ENCODE assay signal across 28 cellular contexts in genomic region chr9:134870746-134871667, GRCh38. TPM values are rescaled to one million over a fixed set of nuclear protein-coding genes. Genes with fewer than 3 reads are reported as not detected.
A peak's percentile ranks its signal among the peaks of the same experiment; 100 is the strongest.
DNase-seq lines count a peak whose midpoint lies in the region; ATAC-seq and TF ChIP-seq lines count a peak whose summit lies in the region.
"Had no signal": no experiment of that assay in that cellular context is flagged by ENCODE, and none has a peak within 500 bp of the region (broad histone marks: within the 10 kb centered on the region; RNA-seq: fewer than 3 reads in every experiment).

No MANE protein-coding gene starts in this region.

- no peak for TF ChIP-seq CTCF in AG04450 (IDR thresholded peaks at IDR 0.05; ENCODE audit: low read depth, low read length)
- no peak for TF ChIP-seq CTCF in gastroesophageal sphincter (IDR thresholded peaks at IDR 0.05)
- no peak for TF ChIP-seq CTCF in nephron progenitor cell (IDR thresholded peaks at IDR 0.05)
- no peak for TF ChIP-seq CTCF in vagina (IDR thresholded peaks at IDR 0.05)
- no peak for TF ChIP-seq CTCF in progenitor cell of endocrine pancreas (IDR thresholded peaks at IDR 0.05; ENCODE audit: unreplicated experiment)

- H3K36me3 Mint-ChIP-seq in nephron progenitor cell (ENCODE audit: low read depth) (no peaks in the 10 kb centered on the region), progenitor cell of endocrine pancreas (ENCODE audit: insufficient read depth) (no peaks in the 10 kb centered on the region)
- H3K36me3 Mint-ChIP-seq: activated naive CD4-positive, alpha-beta T cell treated with anti-CD3 and anti-CD28 coated beads, Interleukin-2, amount 10 ng/mL, durations not matched to agents 7 days and 5 days; brain had no signal

- TF ChIP-seq POLR2A in gastroesophageal sphincter (IDR thresholded peaks at IDR 0.05) (no peak), vagina (IDR thresholded peaks at IDR 0.05) (no peak)

- intact Hi-C loops in vagina (cut with DNase I), result no loop called here

- H3K9me3 Mint-ChIP-seq in nephron progenitor cell (peaks cover 16% of the 10 kb centered on the region), progenitor cell of endocrine pancreas (ENCODE audit: low read depth) (no peaks in the 10 kb centered on the region)
- H3K9me3 Mint-ChIP-seq: activated naive CD4-positive, alpha-beta T cell treated with anti-CD3 and anti-CD28 coated beads, Interleukin-2, amount 10 ng/mL, durations not matched to agents 7 days and 5 days; activated T-helper 1 cell treated with anti-CD3 and anti-CD28 coated beads, Interleukin-12 subunit alpha, Interleukin-12 subunit beta, Interleukin-2, Interleukin-4 antibody, amounts not matched to agents 30 ng/mL and 10 ng/mL and 1 ng/mL, durations not matched to agents 14 hours and 24 hours and 36 hours; HFFc6; stimulated activated naive CD8-positive, alpha-beta T cell treated with anti-CD3 and anti-CD28 coated beads, Interleukin-15, amount 100 ng/mL, for 72 hours had no signal

- no peak for TF ChIP-seq EP300 in gastroesophageal sphincter (IDR thresholded peaks at IDR 0.05)

- no peak for ATAC-seq in gastroesophageal sphincter
- ATAC-seq in GM19467 (IDR thresholded peaks at IDR 0.05; ENCODE audit: unreplicated experiment), result no peak
- ATAC-seq: A549; stimulated activated naive CD8-positive, alpha-beta T cell treated with anti-CD3 and anti-CD28 coated beads, Interleukin-15, amount 100 ng/mL, for 72 hours had no signal

- H3K4me1 ChIP-seq in gastroesophageal sphincter, result no peaks in the 10 kb centered on the region
- H3K4me1 ChIP-seq in vagina, result peaks cover 6% of the 10 kb centered on the region
- H3K4me1 ChIP-seq: A549, Caco-2, thyroid gland had no signal

- H3K4me3 Mint-ChIP-seq in nephron progenitor cell, result no peak overlapping the region
- no peak overlapping the region for H3K4me3 Mint-ChIP-seq in progenitor cell of endocrine pancreas (ENCODE audit: low read depth)
- H3K4me3 Mint-ChIP-seq: activated naive CD4-positive, alpha-beta T cell treated with anti-CD3 and anti-CD28 coated beads, Interleukin-2, amount 10 ng/mL, durations not matched to agents 7 days and 5 days; activated T-helper 1 cell treated with anti-CD3 and anti-CD28 coated beads, Interleukin-12 subunit alpha, Interleukin-12 subunit beta, Interleukin-2, Interleukin-4 antibody, amounts not matched to agents 30 ng/mL and 10 ng/mL and 1 ng/mL, durations not matched to agents 14 hours and 24 hours and 36 hours; brain; HFFc6; stimulated activated naive CD8-positive, alpha-beta T cell treated with anti-CD3 and anti-CD28 coated beads, Interleukin-15, amount 100 ng/mL, for 72 hours had no signal

- CTCF ChIA-PET in AG04450 (lab: Charles Lee), result no interaction called here

- no peak overlapping the region for H3K4me3 ChIP-seq in AG04450 (ENCODE audit: low read depth, low read length)
- H3K4me3 ChIP-seq in H7 (ENCODE audit: insufficient read depth, low read depth, low read length), result no peak overlapping the region
- no peak overlapping the region for H3K4me3 ChIP-seq in gastroesophageal sphincter
- H3K4me3 ChIP-seq in vagina, result no peak overlapping the region
- H3K4me3 ChIP-seq: A549, skin epidermis, thyroid gland had no signal

- H3K27ac Mint-ChIP-seq in nephron progenitor cell (peak overlapping the region; percentile 75), progenitor cell of endocrine pancreas (no peak overlapping the region)
- H3K27ac Mint-ChIP-seq: activated naive CD4-positive, alpha-beta T cell treated with anti-CD3 and anti-CD28 coated beads, Interleukin-2, amount 10 ng/mL, durations not matched to agents 7 days and 5 days; activated T-helper 1 cell treated with anti-CD3 and anti-CD28 coated beads, Interleukin-12 subunit alpha, Interleukin-12 subunit beta, Interleukin-2, Interleukin-4 antibody, amounts not matched to agents 30 ng/mL and 10 ng/mL and 1 ng/mL, durations not matched to agents 14 hours and 24 hours and 36 hours; brain; HFFc6; stimulated activated naive CD8-positive, alpha-beta T cell treated with anti-CD3 and anti-CD28 coated beads, Interleukin-15, amount 100 ng/mL, for 72 hours had no signal

- peaks cover 20% of the 10 kb centered on the region for H3K27me3 ChIP-seq in AG04450 (ENCODE audit: control insufficient read depth, insufficient read depth, low read length)
- H3K27me3 ChIP-seq in H7 (ENCODE audit: control insufficient read depth, insufficient read depth, low read length), result no peaks in the 10 kb centered on the region
- H3K27me3 ChIP-seq in gastroesophageal sphincter, result peaks cover 41% of the 10 kb centered on the region
- no peaks in the 10 kb centered on the region for H3K27me3 ChIP-seq in vagina
- H3K27me3 ChIP-seq: thyroid gland had no signal

- peaks cover 11% of the 10 kb centered on the region for H3K4me1 Mint-ChIP-seq in nephron progenitor cell
- no peaks in the 10 kb centered on the region for H3K4me1 Mint-ChIP-seq in progenitor cell of endocrine pancreas (ENCODE audit: low read depth)
- H3K4me1 Mint-ChIP-seq: activated naive CD4-positive, alpha-beta T cell treated with anti-CD3 and anti-CD28 coated beads, Interleukin-2, amount 10 ng/mL, durations not matched to agents 7 days and 5 days; brain; stimulated activated naive CD8-positive, alpha-beta T cell treated with anti-CD3 and anti-CD28 coated beads, Interleukin-15, amount 100 ng/mL, for 72 hours had no signal

- 68 to 80% methylated on average over 3 to 10 of the region's 30 CpGs for WGBS in gastroesophageal sphincter (ENCODE audit: low coverage in 1 of 2), 2 donors

- H3K36me3 ChIP-seq in H7 (replicated peaks; ENCODE audit: control insufficient read depth, insufficient read depth, low read length) (no peaks in the 10 kb centered on the region), gastroesophageal sphincter (no peaks in the 10 kb centered on the region), vagina (no peaks in the 10 kb centered on the region)
- H3K36me3 ChIP-seq: thyroid gland had no signal

- H3K27ac ChIP-seq in AG04450 (ENCODE audit: low read depth, low read length) (peak overlapping the region; percentile 39), gastroesophageal sphincter (peak overlapping the region in 3 of 4 donors; percentile 40 to 43 (median 43)), vagina (no peak overlapping the region)
- H3K27ac ChIP-seq: A549, skin epidermis, thyroid gland had no signal

- POLR2A ChIA-PET in AG04450 (lab: Yijun Ruan, JAX), result interaction anchor here (0.8 to 1.6 kb wide), 6 partner anchors 13 to 71 kb away, joined by 3 to 9 read pairs (median 4); no protein-coding TSS in a partner anchor

- H3K9me3 ChIP-seq in AG04450 (ENCODE audit: control insufficient read depth, insufficient read depth, low read length) (peaks cover 3% of the 10 kb centered on the region; the same call in 1 of the 2 replicates), gastroesophageal sphincter (no peaks in the 10 kb centered on the region), vagina (no peaks in the 10 kb centered on the region)
- H3K9me3 ChIP-seq: A549, Caco-2, thyroid gland had no signal

- DNase-seq in AG04450 (ENCODE audit: low read depth, low spot score) (no peak), H7 (peak; percentile 35), nephron progenitor cell (no peak), vagina (ENCODE audit: extremely low spot score in 2 of 2) (no peak), progenitor cell of endocrine pancreas (ENCODE audit: low spot score, unreplicated experiment) (no peak), RKO (ENCODE audit: low spot score) (no peak)
- DNase-seq: activated CD4-positive, alpha-beta T cell treated with anti-CD3 and anti-CD28 coated beads, Interleukin-2, amount 50 U/mL, for 4 hours; activated CD4-positive, CD25-positive, alpha-beta regulatory T cell; activated naive CD4-positive, alpha-beta T cell treated with anti-CD3 and anti-CD28 coated beads, Interleukin-2, amount 10 ng/mL, durations not matched to agents 7 days and 5 days; C1 segment of cervical spinal cord; Caco-2; DMS79; HFFc6; NCI-H146; nucleus accumbens; stimulated activated naive CD8-positive, alpha-beta T cell treated with anti-CD3 and anti-CD28 coated beads, Interleukin-15, amount 100 ng/mL, for 72 hours; thyroid gland had no signal

- peaks cover 21% of the 10 kb centered on the region for H3K27me3 Mint-ChIP-seq in nephron progenitor cell (ENCODE audit: low read depth, poor library complexity)
- H3K27me3 Mint-ChIP-seq in progenitor cell of endocrine pancreas, result peaks cover 6% of the 10 kb centered on the region
- H3K27me3 Mint-ChIP-seq: activated naive CD4-positive, alpha-beta T cell treated with anti-CD3 and anti-CD28 coated beads, Interleukin-2, amount 10 ng/mL, durations not matched to agents 7 days and 5 days; stimulated activated naive CD8-positive, alpha-beta T cell treated with anti-CD3 and anti-CD28 coated beads, Interleukin-15, amount 100 ng/mL, for 72 hours had no signal

RNA-seq across cellular contexts. Expression of gene FCN2, which starts 9.6 kb away (rescaled TPM):
- polyA plus RNA-seq in AG04450 (2011; rRNA removed), result not detected in 2 replicates
- not detected in 2 replicates for polyA minus RNA-seq in AG04450 (2011; rRNA and poly(A)+ RNA removed)
- not detected in 2 replicates for total RNA-seq in H7 (2014; rRNA removed; shearing (Covaris generic))
- total RNA-seq in gastroesophageal sphincter, result not detected
- total RNA-seq in vagina, result not detected
- total RNA-seq in progenitor cell of endocrine pancreas, result not detected in 2 replicates
- total RNA-seq: activated T-helper 1 cell treated with anti-CD3 and anti-CD28 coated beads, Interleukin-12 subunit alpha, Interleukin-12 subunit beta, Interleukin-2, Interleukin-4 antibody, amounts not matched to agents 30 ng/mL and 10 ng/mL and 1 ng/mL, durations not matched to agents 14 hours and 24 hours and 36 hours; Caco-2; cerebellum; endothelial cell of umbilical vein; HFFc6; NCI-H460; pulmonary artery endothelial cell had no signal
- polyA plus RNA-seq: A549, endothelial cell of umbilical vein, keratinocyte had no signal

RNA-seq across cellular contexts. Expression of gene FCN1, which starts 46.7 kb away (rescaled TPM):
- polyA plus RNA-seq in AG04450 (2011; rRNA removed), result not detected in 2 replicates
- polyA minus RNA-seq in AG04450 (2011; rRNA and poly(A)+ RNA removed), result not detected in 2 replicates
- total RNA-seq in H7 (2014; rRNA removed; shearing (Covaris generic)), result not detected in 2 replicates
- total RNA-seq in gastroesophageal sphincter, result 1 to 10 TPM in 3 of 4 donors, under 1 TPM in 1; 0.31 to 9.4 (median 3.2) TPM
- 1.7 TPM for total RNA-seq in vagina
- not detected in 2 replicates for total RNA-seq in progenitor cell of endocrine pancreas
- total RNA-seq: activated T-helper 1 cell treated with anti-CD3 and anti-CD28 coated beads, Interleukin-12 subunit alpha, Interleukin-12 subunit beta, Interleukin-2, Interleukin-4 antibody, amounts not matched to agents 30 ng/mL and 10 ng/mL and 1 ng/mL, durations not matched to agents 14 hours and 24 hours and 36 hours; Caco-2; endothelial cell of umbilical vein; HFFc6; NCI-H460; pulmonary artery endothelial cell had no signal
- polyA plus RNA-seq: A549, endothelial cell of umbilical vein, keratinocyte had no signal
